Comparison of ENCODE assay signal across 21 cellular contexts in the genomic region with DNA sequence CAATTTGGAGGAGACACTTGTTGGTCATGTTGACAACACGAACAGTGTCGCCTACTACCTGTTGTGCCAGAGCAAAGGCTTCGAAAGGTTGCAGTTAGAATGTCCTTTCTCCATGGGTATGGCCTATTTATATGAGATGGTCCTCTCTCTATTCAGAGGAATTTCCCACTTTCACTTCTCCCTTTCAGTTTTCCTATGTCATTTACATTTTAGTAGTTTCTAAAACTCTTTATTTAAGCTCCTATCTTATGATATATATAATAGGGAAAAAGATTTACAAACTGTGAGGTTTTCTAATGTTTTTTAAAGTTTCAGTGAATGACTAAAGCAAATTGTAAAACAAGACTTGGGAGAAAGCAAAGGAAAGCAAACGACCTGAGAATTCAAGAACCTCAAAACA. TPM values are rescaled to one million over a fixed set of nuclear protein-coding genes. Genes with fewer than 3 reads are reported as not detected.
"Had no signal": no experiment of that assay in that cellular context is flagged by ENCODE, and none has a peak within 500 bp of the region (broad histone marks: within the 10 kb centered on the region; RNA-seq: fewer than 3 reads in every experiment).

A gene (minus strand): TSS at position 101 of the 400 bp plus-strand sequence. CDS start 73 bp downstream, at position 28.

- H3K79me2 ChIP-seq: hepatocyte had no signal

- ATAC-seq: left lung; natural killer cell; stimulated activated memory B cell treated with anti-CD40 and anti-IgM and Interleukin-4, amounts not matched to agents 10 μg/mL and 1 μg/mL and 100 μg/mL, for 72 hours; WTC11 had no signal

- H3K36me3 Mint-ChIP-seq: activated naive CD4-positive, alpha-beta T cell treated with anti-CD3 and anti-CD28 coated beads, Interleukin-2, amount 10 ng/mL, durations not matched to agents 7 days and 5 days; brain; memory B cell; natural killer cell; WTC11 had no signal

- H3K4me2 ChIP-seq: hepatocyte had no signal

- H3K27me3 ChIP-seq: esophagus muscularis mucosa, hepatocyte, left lung, right atrium auricular region, thyroid gland, uterus had no signal

- H3K27me3 Mint-ChIP-seq: brain; central memory CD8-positive, alpha-beta T cell; progenitor cell of endocrine pancreas had no signal

- H3K27ac ChIP-seq: coronary artery, esophagus muscularis mucosa, hepatocyte, left lung, right atrium auricular region, thyroid gland, uterus had no signal

- H2AFZ ChIP-seq: hepatocyte had no signal

- H3K27ac Mint-ChIP-seq: activated naive CD4-positive, alpha-beta T cell treated with anti-CD3 and anti-CD28 coated beads, Interleukin-2, amount 10 ng/mL, durations not matched to agents 7 days and 5 days; activated T-helper 1 cell treated with anti-CD3 and anti-CD28 coated beads, Interleukin-12 subunit alpha, Interleukin-12 subunit beta, Interleukin-2, Interleukin-4 antibody, amounts not matched to agents 30 ng/mL and 10 ng/mL and 1 ng/mL, durations not matched to agents 14 hours and 24 hours and 36 hours; brain; memory B cell; progenitor cell of endocrine pancreas; stimulated activated memory B cell treated with anti-CD40 and anti-IgM and Interleukin-4, amounts not matched to agents 10 μg/mL and 1 μg/mL and 100 μg/mL, for 72 hours; WTC11 had no signal

- DNase-seq: activated CD4-positive, alpha-beta T cell treated with anti-CD3 and anti-CD28 coated beads for 4 hours; activated naive CD4-positive, alpha-beta T cell treated with anti-CD3 and anti-CD28 coated beads, Interleukin-2, amount 10 ng/mL, durations not matched to agents 7 days and 5 days; amygdala; left lung; natural killer cell; stimulated activated CD4-positive, alpha-beta T cell treated with anti-CD3 and anti-CD28 coated beads, Interleukin-2, amount 100 ng/mL, for 48 hours; T-helper 2 cell; thyroid gland; uterus had no signal

- H3K4me1 ChIP-seq: uterus had no signal

- H3K36me3 ChIP-seq: esophagus muscularis mucosa, left lung, right atrium auricular region, thyroid gland, uterus had no signal

- H3K4me1 Mint-ChIP-seq: memory B cell; stimulated activated memory B cell treated with anti-CD40 and anti-IgM and Interleukin-4, amounts not matched to agents 10 μg/mL and 1 μg/mL and 100 μg/mL, for 72 hours had no signal

- H3K4me3 Mint-ChIP-seq: activated naive CD4-positive, alpha-beta T cell treated with anti-CD3 and anti-CD28 coated beads, Interleukin-2, amount 10 ng/mL, durations not matched to agents 7 days and 5 days; activated T-helper 1 cell treated with anti-CD3 and anti-CD28 coated beads, Interleukin-12 subunit alpha, Interleukin-12 subunit beta, Interleukin-2, Interleukin-4 antibody, amounts not matched to agents 30 ng/mL and 10 ng/mL and 1 ng/mL, durations not matched to agents 14 hours and 24 hours and 36 hours; brain; central memory CD8-positive, alpha-beta T cell; memory B cell; natural killer cell; stimulated activated memory B cell treated with anti-CD40 and anti-IgM and Interleukin-4, amounts not matched to agents 10 μg/mL and 1 μg/mL and 100 μg/mL, for 72 hours; WTC11 had no signal

- H3K4me3 ChIP-seq: coronary artery, esophagus muscularis mucosa, hepatocyte, left lung, right atrium auricular region, thyroid gland, uterus had no signal

- H3K9me3 ChIP-seq: esophagus muscularis mucosa, left lung, right atrium auricular region, thyroid gland, uterus had no signal

RNA-seq across cellular contexts. Expression of the gene that starts here (rescaled TPM):
- total RNA-seq: esophagus muscularis mucosa, hepatocyte, left lung, natural killer cell, progenitor cell of endocrine pancreas, right atrium auricular region, skeletal muscle tissue, thyroid gland, uterus, WTC11 had no signal
- polyA plus RNA-seq: hepatocyte had no signal
